ENCODE assay signal across 16 cellular contexts in the genomic region with DNA sequence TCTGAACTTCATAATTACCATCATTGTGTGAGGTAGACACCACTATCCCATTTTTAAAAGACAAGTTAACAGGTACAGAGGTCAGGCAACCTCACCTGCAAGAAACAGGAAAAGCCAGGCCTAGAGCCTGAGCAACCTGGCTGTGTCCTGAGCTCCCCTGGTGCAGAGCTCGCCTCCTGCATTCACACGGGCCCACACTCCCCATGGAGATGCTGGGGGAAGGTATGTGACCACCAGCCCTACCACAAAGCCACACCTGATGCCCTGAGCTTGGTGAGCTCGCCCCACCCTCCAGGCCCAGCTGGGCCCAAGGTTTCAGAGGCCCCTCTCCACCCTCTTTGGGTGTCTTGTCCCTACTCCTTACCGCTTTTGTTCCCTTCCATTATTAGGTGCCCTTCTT. TPM values are rescaled to one million over a fixed set of nuclear protein-coding genes. Genes with fewer than 3 reads are reported as not detected.
A peak's percentile ranks its signal among the peaks of the same experiment; 100 is the strongest.
DNase-seq lines count a peak whose midpoint lies in the region; ATAC-seq and TF ChIP-seq lines count a peak whose summit lies in the region.
"Had no signal": no experiment of that assay in that cellular context is flagged by ENCODE, and none has a peak within 500 bp of the region (broad histone marks: within the 10 kb centered on the region; RNA-seq: fewer than 3 reads in every experiment).

No MANE protein-coding gene starts in this region.

- H3K4me3 ChIP-seq in HUES48 (ENCODE audit: low read depth, low read length) = no peak overlapping the region
- H3K4me3 ChIP-seq: SJCRH30 had no signal

- no peak for ATAC-seq in HG03097 (IDR thresholded peaks at IDR 0.05; ENCODE audit: low FRiP score, unreplicated experiment)

- H3K4me3 Mint-ChIP-seq in activated CD4-positive, alpha-beta T cell treated with anti-CD3 and anti-CD28 coated beads, Interleukin-2, amount 10 ng/mL, durations not matched to agents 24 days and 14 days = no peak overlapping the region
- no peak overlapping the region for H3K4me3 Mint-ChIP-seq in activated naive CD8-positive, alpha-beta T cell
- peak overlapping the region; percentile 20 for H3K4me3 Mint-ChIP-seq in neural crest cell

- peaks cover 32% of the 10 kb centered on the region for H3K4me1 Mint-ChIP-seq in activated CD4-positive, alpha-beta T cell treated with anti-CD3 and anti-CD28 coated beads, Interleukin-2, amount 10 ng/mL, durations not matched to agents 24 days and 14 days
- H3K4me1 Mint-ChIP-seq in activated naive CD8-positive, alpha-beta T cell (ENCODE audit: low read depth) = peaks cover 24% of the 10 kb centered on the region
- peaks cover 38% of the 10 kb centered on the region for H3K4me1 Mint-ChIP-seq in neural crest cell

- H3K27ac Mint-ChIP-seq in activated CD4-positive, alpha-beta T cell treated with anti-CD3 and anti-CD28 coated beads, Interleukin-2, amount 10 ng/mL, durations not matched to agents 24 days and 14 days = peak overlapping the region; percentile 22
- peak overlapping the region; percentile 64 for H3K27ac Mint-ChIP-seq in activated naive CD8-positive, alpha-beta T cell
- H3K27ac Mint-ChIP-seq in neural crest cell (ENCODE audit: unreplicated experiment) = peak overlapping the region; percentile 81

- peaks cover 3% of the 10 kb centered on the region for H3K27me3 Mint-ChIP-seq in activated CD4-positive, alpha-beta T cell treated with anti-CD3 and anti-CD28 coated beads, Interleukin-2, amount 10 ng/mL, durations not matched to agents 24 days and 14 days
- H3K27me3 Mint-ChIP-seq in activated naive CD8-positive, alpha-beta T cell = no peaks in the 10 kb centered on the region
- H3K27me3 Mint-ChIP-seq in neural crest cell (ENCODE audit: low read depth) = peaks cover 6% of the 10 kb centered on the region

- no peaks in the 10 kb centered on the region for H3K9me3 ChIP-seq in HUES48 (ENCODE audit: control insufficient read depth, insufficient read depth, low read length)
- H3K9me3 ChIP-seq: left lung, SJCRH30, tibial nerve had no signal

- intact Hi-C loops in activated CD4-positive, alpha-beta T cell treated with anti-CD3 and anti-CD28 coated beads, Interleukin-2, amount 10 ng/mL, durations not matched to agents 24 days and 14 days (cut with micrococcal nuclease) = no loop called here

- H3K36me3 Mint-ChIP-seq in activated CD4-positive, alpha-beta T cell treated with anti-CD3 and anti-CD28 coated beads, Interleukin-2, amount 10 ng/mL, durations not matched to agents 24 days and 14 days (ENCODE audit: low read depth) = peaks cover 39% of the 10 kb centered on the region
- peaks cover 2% of the 10 kb centered on the region for H3K36me3 Mint-ChIP-seq in activated naive CD8-positive, alpha-beta T cell
- peaks cover 12% of the 10 kb centered on the region for H3K36me3 Mint-ChIP-seq in neural crest cell (ENCODE audit: low read depth)

- H3K27me3 ChIP-seq in HUES48 (ENCODE audit: control insufficient read depth, insufficient read depth, low read length) = peaks cover 13% of the 10 kb centered on the region
- H3K27me3 ChIP-seq: left lung, SJCRH30, tibial nerve had no signal

- DNase-seq in activated CD4-positive, alpha-beta T cell treated with anti-CD3 and anti-CD28 coated beads, Interleukin-2, amount 10 ng/mL, durations not matched to agents 24 days and 14 days = no peak
- no peak for DNase-seq in activated CD4-positive, alpha-beta T cell treated with anti-CD3 and anti-CD28 coated beads for 4 hours
- DNase-seq in neural crest cell (ENCODE audit: low read depth, low spot score) = no peak
- no peak for DNase-seq in AG08396 (ENCODE audit: low spot score)
- DNase-seq in NCI-H510A treated with DMSO at 0.1 percent for 48 hours (lab: John Stamatoyannopoulos, UW) = no peak
- DNase-seq: ACHN; activated effector memory CD4-positive, alpha-beta T cell treated with Interleukin-2 at 50 U/mL for 16 hours; left lung; MV-4-11; SJCRH30; T-helper 9 cell had no signal

- H3K9me3 Mint-ChIP-seq in activated CD4-positive, alpha-beta T cell treated with anti-CD3 and anti-CD28 coated beads, Interleukin-2, amount 10 ng/mL, durations not matched to agents 24 days and 14 days = no peaks in the 10 kb centered on the region
- no peaks in the 10 kb centered on the region for H3K9me3 Mint-ChIP-seq in activated naive CD8-positive, alpha-beta T cell (ENCODE audit: low read depth)
- no peaks in the 10 kb centered on the region for H3K9me3 Mint-ChIP-seq in neural crest cell

- H3K9ac ChIP-seq in HUES48 (ENCODE audit: low read depth, low read length) = no peak overlapping the region

- peaks cover 27% of the 10 kb centered on the region for H3K4me1 ChIP-seq in HUES48 (ENCODE audit: control insufficient read depth, insufficient read depth, low read length)
- H3K4me1 ChIP-seq: SJCRH30 had no signal

- no peak for TF ChIP-seq CTCF in neural crest cell (conservative IDR thresholded peaks at IDR 0.05)

- peaks cover 41% of the 10 kb centered on the region for H3K36me3 ChIP-seq in HUES48 (ENCODE audit: control insufficient read depth, insufficient read depth, low read length)

- peak overlapping the region; percentile 33 for H3K27ac ChIP-seq in HUES48 (ENCODE audit: low read depth, low read length)
- H3K27ac ChIP-seq: SJCRH30 had no signal

RNA-seq across cellular contexts. Expression of a gene that starts 1.2 kb away (rescaled TPM):
- 0.40 and 0.63 TPM in 2 replicates for total RNA-seq in activated CD4-positive, alpha-beta T cell treated with anti-CD3 and anti-CD28 coated beads, Interleukin-2, amount 10 ng/mL, durations not matched to agents 24 days and 14 days
- 3.1 and 4.0 TPM in 2 replicates for total RNA-seq in neural crest cell
- total RNA-seq: HT1080, SJCRH30 had no signal

RNA-seq across cellular contexts. Expression of a gene that starts 10.2 kb away (rescaled TPM):
- total RNA-seq in activated CD4-positive, alpha-beta T cell treated with anti-CD3 and anti-CD28 coated beads, Interleukin-2, amount 10 ng/mL, durations not matched to agents 24 days and 14 days = 40.8 and 50.7 TPM in 2 replicates
- 37.8 and 39.5 TPM in 2 replicates for total RNA-seq in neural crest cell

RNA-seq across cellular contexts. Expression of a gene that starts 10.4 kb away (rescaled TPM):
- 12.3 and 13.7 TPM in 2 replicates for total RNA-seq in activated CD4-positive, alpha-beta T cell treated with anti-CD3 and anti-CD28 coated beads, Interleukin-2, amount 10 ng/mL, durations not matched to agents 24 days and 14 days
- 44.9 and 49.3 TPM in 2 replicates for total RNA-seq in neural crest cell

Comparison
In these comparisons a context has a peak if more than half of its experiments do, and no peak if none do; other contexts are left out.
1. H3K27ac Mint-ChIP-seq: peak in every context shown above with its lines; median percentile 81 in neural crest cell; 64 in activated naive CD8-positive, alpha-beta T cell; 22 in activated CD4-positive, alpha-beta T cell treated with anti-CD3 and anti-CD28 coated beads, Interleukin-2, amount 10 ng/mL, durations not matched to agents 24 days and 14 days.